Comparison of ENCODE assay signal across 8 cellular contexts in the genomic region with DNA sequence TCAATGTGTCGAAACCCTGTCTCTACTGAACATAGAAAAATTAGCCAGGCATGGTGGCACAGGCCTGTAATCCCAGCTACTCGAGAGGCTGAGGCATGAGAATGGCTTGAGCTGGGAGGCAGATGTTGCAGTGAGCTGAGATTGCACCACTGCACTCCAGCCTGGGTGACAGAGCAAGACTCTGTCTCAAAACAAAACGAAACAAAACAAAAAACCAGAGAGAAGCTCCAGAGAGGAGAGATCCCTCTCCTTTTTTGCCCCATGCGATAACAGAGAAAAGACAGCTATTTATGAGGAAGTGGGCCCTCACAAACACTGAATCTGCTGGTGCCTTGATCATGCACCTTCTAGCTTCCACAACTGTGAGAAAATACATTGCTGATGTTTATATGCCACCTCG. TPM values are rescaled to one million over a fixed set of nuclear protein-coding genes. Genes with fewer than 3 reads are reported as not detected.
DNase-seq lines count a peak whose midpoint lies in the region; ATAC-seq and TF ChIP-seq lines count a peak whose summit lies in the region.
"Not testable (repeated sequence)": the region's sequence is repeated elsewhere in the genome, so short reads cannot be mapped to it uniquely, and the experiment has no call there.

No MANE protein-coding gene starts in this region.

- no CpG with 5 or more reads among the region's 5 CpGs for WGBS in IMR-90 (ENCODE audit: extremely low coverage in 2 of 2, insufficient read length in 1 of 2), 2 experiments
- 76 to 79% methylated on average over 5 of the region's 5 CpGs for WGBS in heart right ventricle, 2 donors

- H3K27me3 Mint-ChIP-seq in activated T-cell treated with anti-CD3 and anti-CD28 coated beads, Interleukin-2, amount 50 U/mL, for 24 hours; naive thymus-derived CD4-positive, alpha-beta T cell; stimulated activated naive B cell treated with anti-CD40 and anti-IgM and Interleukin-4, amounts not matched to agents 10 μg/mL and 1 μg/mL and 100 μg/mL, for 72 hours: not testable (repeated sequence)

- not testable (repeated sequence) for H3K18ac ChIP-seq in IMR-90 (ENCODE audit: low read depth, low read length)

- dilution Hi-C loops in IMR-90 (cut with HindIII; ENCODE audit: low sequenced_read_pairs, unreplicated experiment), result not testable (repeated sequence)

- H4K8ac ChIP-seq in IMR-90 (ENCODE audit: low read depth in 2 of 2, low read length in 2 of 2), result not testable (repeated sequence)

- TF ChIP-seq RAD21 in IMR-90 (IDR thresholded peaks at IDR 0.05; ENCODE audit: low read length), result not testable (repeated sequence)

- peak overlapping the region; percentile 39; the same call in 1 of the 2 replicates for H3K23ac ChIP-seq in IMR-90 (ENCODE audit: low read depth, low read length)

- in situ Hi-C loops in IMR-90 (cut with MboI; ENCODE audit: low sequenced_read_pairs), result not testable (repeated sequence)

- not testable (repeated sequence) for H2BK120ac ChIP-seq in IMR-90 (ENCODE audit: low read depth, low read length)

- CTCF ChIA-PET in IMR-90 (lab: Yijun Ruan, JAX), result not testable (repeated sequence)
- CTCF ChIA-PET in naive thymus-derived CD4-positive, alpha-beta T cell (lab: Charles Lee), result interaction anchor here (1.1 to 4.4 kb wide), 4 partner anchors 26 to 115 kb away, joined by 3 to 44 read pairs (median 4); a partner anchor contains a TSS

- peak overlapping the region; percentile 73 for H3K27ac Mint-ChIP-seq in activated T-cell treated with anti-CD3 and anti-CD28 coated beads, Interleukin-2, amount 50 U/mL, for 24 hours
- peak overlapping the region in 7 of 9 donors; percentile 11 to 85 (median 64) for H3K27ac Mint-ChIP-seq in naive thymus-derived CD4-positive, alpha-beta T cell
- peak overlapping the region; percentile 69 for H3K27ac Mint-ChIP-seq in stimulated activated naive B cell treated with anti-CD40 and anti-IgM and Interleukin-4, amounts not matched to agents 10 μg/mL and 1 μg/mL and 100 μg/mL, for 72 hours

- H2BK15ac ChIP-seq in IMR-90 (ENCODE audit: low read depth, low read length), result not testable (repeated sequence)

- H3K4me3 ChIP-seq in IMR-90 (ENCODE audit: insufficient read depth, low read depth, low read length); naive thymus-derived CD4-positive, alpha-beta T cell (ENCODE audit: low read length): not testable (repeated sequence)
- H3K4me3 ChIP-seq in heart right ventricle, result peak overlapping the region in 2 of 10 donors; percentile 30 to 31

- not testable (repeated sequence) for TF ChIP-seq POLR2A in IMR-90 (IDR thresholded peaks at IDR 0.05; ENCODE audit: low read depth, low read length)

- peaks cover 66% of the 10 kb centered on the region for H3K4me1 Mint-ChIP-seq in activated T-cell treated with anti-CD3 and anti-CD28 coated beads, Interleukin-2, amount 50 U/mL, for 24 hours (ENCODE audit: low read depth)
- peaks cover 44 to 68% (median 52%) of the 10 kb centered on the region in 7 donors for H3K4me1 Mint-ChIP-seq in naive thymus-derived CD4-positive, alpha-beta T cell
- H3K4me1 Mint-ChIP-seq in stimulated activated naive B cell treated with anti-CD40 and anti-IgM and Interleukin-4, amounts not matched to agents 10 μg/mL and 1 μg/mL and 100 μg/mL, for 72 hours, result peaks cover 40 to 63% of the 10 kb centered on the region in 2 donors

- H3K27me3 ChIP-seq in IMR-90 (ENCODE audit: control insufficient read depth, insufficient read depth, low read length); heart right ventricle; naive thymus-derived CD4-positive, alpha-beta T cell (ENCODE audit: control insufficient read depth in 2 of 2, insufficient read depth in 2 of 2, low read length in 2 of 2): not testable (repeated sequence)

- peak overlapping the region; percentile 77 for H3K4me2 ChIP-seq in IMR-90 (ENCODE audit: low read depth, low read length)

- H2AFZ ChIP-seq in IMR-90 (replicated peaks; ENCODE audit: low read length, poor library complexity), result not testable (repeated sequence)

- 0 out of 2 replicates have a peak overlapping the region, but pooled peaks have one; percentile 1 for H3K14ac ChIP-seq in IMR-90 (replicated peaks; ENCODE audit: low read depth, low read length)

- H3K9me3 ChIP-seq in IMR-90 (ENCODE audit: control insufficient read depth, insufficient read depth, low read length); heart right ventricle; naive thymus-derived CD4-positive, alpha-beta T cell (ENCODE audit: control insufficient read depth in 2 of 3, low read length in 3 of 3): not testable (repeated sequence)

- H2AK5ac ChIP-seq in IMR-90 (ENCODE audit: low read depth, low read length), result not testable (repeated sequence)

- H2AK9ac ChIP-seq in IMR-90 (replicated peaks; ENCODE audit: low read depth, low read length, poor library complexity), result not testable (repeated sequence)

- not testable (repeated sequence) for H3K56ac ChIP-seq in IMR-90 (ENCODE audit: extremely low read depth, insufficient read depth, low read length)

- not testable (repeated sequence) for ATAC-seq in IMR-90 (ENCODE audit: low read depth)
- peak in 2 of 8 donors; percentile 2 to 10 for ATAC-seq in heart right ventricle
- peak; percentile 27 for ATAC-seq in naive thymus-derived CD4-positive, alpha-beta T cell
- ATAC-seq in stimulated activated naive B cell treated with anti-CD40 and anti-IgM and Interleukin-4, amounts not matched to agents 10 μg/mL and 1 μg/mL and 100 μg/mL, for 72 hours (replicated peaks), result peak; percentile 50 to 56

- H4K20me1 ChIP-seq in IMR-90 (ENCODE audit: insufficient read depth, low read length), result peaks cover 57% of the 10 kb centered on the region; the same call in 1 of the 2 replicates

- H3K4me3 Mint-ChIP-seq in activated T-cell treated with anti-CD3 and anti-CD28 coated beads, Interleukin-2, amount 50 U/mL, for 24 hours, result peak overlapping the region; percentile 23
- peak overlapping the region; percentile 12 to 92 (median 72) for H3K4me3 Mint-ChIP-seq in naive thymus-derived CD4-positive, alpha-beta T cell
- H3K4me3 Mint-ChIP-seq in stimulated activated naive B cell treated with anti-CD40 and anti-IgM and Interleukin-4, amounts not matched to agents 10 μg/mL and 1 μg/mL and 100 μg/mL, for 72 hours, result peak overlapping the region; percentile 45 to 60

- H3K36me3 Mint-ChIP-seq in activated T-cell treated with anti-CD3 and anti-CD28 coated beads, Interleukin-2, amount 50 U/mL, for 24 hours (ENCODE audit: low read depth); naive thymus-derived CD4-positive, alpha-beta T cell; stimulated activated naive B cell treated with anti-CD40 and anti-IgM and Interleukin-4, amounts not matched to agents 10 μg/mL and 1 μg/mL and 100 μg/mL, for 72 hours: not testable (repeated sequence)

- not testable (repeated sequence) for BruUV-seq in IMR-90 (replicated peaks; lab: Mats Ljungman, UMichigan)

- H3K79me1 ChIP-seq in IMR-90 (ENCODE audit: low read depth in 1 of 2, low read length in 2 of 2), result peaks cover 51 to 77% of the 10 kb centered on the region in 2 experiments

- POLR2A ChIA-PET in IMR-90 (lab: Charles Lee; ENCODE audit: unreplicated experiment), result not testable (repeated sequence)
- POLR2A ChIA-PET in naive thymus-derived CD4-positive, alpha-beta T cell (lab: Charles Lee), result interaction anchor here (0.7 to 6.5 kb wide), 2 partner anchors 20 to 29 kb away, joined by 3 to 77 read pairs; a partner anchor contains a TSS

- H3K4me1 ChIP-seq in IMR-90 (ENCODE audit: control insufficient read depth, insufficient read depth, low read length) (peaks cover 17% of the 10 kb centered on the region), heart right ventricle (peaks cover 28 to 81% (median 68%) of the 10 kb centered on the region in 9 donors)
- peaks cover 49% of the 10 kb centered on the region in 2 donors for H3K4me1 ChIP-seq in naive thymus-derived CD4-positive, alpha-beta T cell (ENCODE audit: control insufficient read depth in 2 of 2, insufficient read depth in 2 of 2, low read length in 2 of 2)

- H3K27ac ChIP-seq in IMR-90 (ENCODE audit: insufficient read depth, low read length) (peak overlapping the region; percentile 49; the same call in 1 of the 2 replicates), caudate nucleus (ENCODE audit: low read depth, low read length) (peak overlapping the region; percentile 54), heart right ventricle (peak overlapping the region; percentile 75 to 92 (median 82))
- H3K27ac ChIP-seq in naive thymus-derived CD4-positive, alpha-beta T cell (ENCODE audit: low read depth, low read length), result not testable (repeated sequence)

- H3K9me1 ChIP-seq in IMR-90 (ENCODE audit: insufficient read depth, low read length), result peaks cover 24% of the 10 kb centered on the region

- not testable (repeated sequence) for H3K9me3 Mint-ChIP-seq in activated T-cell treated with anti-CD3 and anti-CD28 coated beads, Interleukin-2, amount 50 U/mL, for 24 hours; naive thymus-derived CD4-positive, alpha-beta T cell; stimulated activated naive B cell treated with anti-CD40 and anti-IgM and Interleukin-4, amounts not matched to agents 10 μg/mL and 1 μg/mL and 100 μg/mL, for 72 hours

- H3K36me3 ChIP-seq in IMR-90 (ENCODE audit: control insufficient read depth, insufficient read depth, low read length); heart right ventricle; naive thymus-derived CD4-positive, alpha-beta T cell (ENCODE audit: control insufficient read depth in 2 of 3, insufficient read depth in 3 of 3, low read length in 3 of 3): not testable (repeated sequence)

- intact Hi-C loops in IMR-90 (cut with micrococcal nuclease); heart right ventricle (cut with DNase I): not testable (repeated sequence)
- intact Hi-C loops in naive thymus-derived CD4-positive, alpha-beta T cell (cut with micrococcal nuclease), result loop anchor here in 1 of 2 donors (1.0 kb wide), 1 partner anchor 9 kb away; no protein-coding TSS in a partner anchor

- H2BK5ac ChIP-seq in IMR-90 (ENCODE audit: low read depth, low read length, poor library complexity, severe bottlenecking), result not testable (repeated sequence)

- H4K5ac ChIP-seq in IMR-90 (ENCODE audit: low read depth, low read length), result peak overlapping the region; percentile 61

- not testable (repeated sequence) for H3K9ac ChIP-seq in IMR-90 (ENCODE audit: low read depth, low read length)

- not testable (repeated sequence) for H2BK20ac ChIP-seq in IMR-90 (ENCODE audit: low read depth, low read length)

- DNase-seq in AML-193 (lab: John Stamatoyannopoulos, UW) (peak; percentile 37 to 58), RPMI8226 (peak; percentile 46)
- DNase-seq in IMR-90; activated T-cell treated with anti-CD3 and anti-CD28 coated beads, Interleukin-2, amount 50 U/mL, for 24 hours; caudate nucleus (lab: John Stamatoyannopoulos, UW); heart right ventricle; naive thymus-derived CD4-positive, alpha-beta T cell; stimulated activated naive B cell treated with anti-CD40 and anti-IgM and Interleukin-4, amounts not matched to agents 10 μg/mL and 1 μg/mL and 100 μg/mL, for 72 hours: not testable (repeated sequence)

- H3K4ac ChIP-seq in IMR-90 (ENCODE audit: low read depth, low read length), result not testable (repeated sequence)

- TF ChIP-seq CTCF in IMR-90 (conservative IDR thresholded peaks at IDR 0.05; ENCODE audit: low read depth, low read length); heart right ventricle (IDR thresholded peaks at IDR 0.05): not testable (repeated sequence)

- H4K91ac ChIP-seq in IMR-90 (ENCODE audit: insufficient read depth, low read depth, low read length), result not testable (repeated sequence)

RNA-seq across cellular contexts. Expression of a gene that starts 31.5 kb away (rescaled TPM):
- 17.2 and 17.6 TPM in 2 replicates for total RNA-seq in IMR-90 (2012; rRNA removed)
- 4.9 and 5.4 TPM in 2 replicates for polyA plus RNA-seq in IMR-90 (2012; rRNA removed)
- 2.0 and 2.1 TPM in 2 replicates for polyA plus RNA-seq in IMR-90 (2012; cell fraction: cytosol; rRNA removed)
- polyA plus RNA-seq in IMR-90 (2012; cell fraction: nucleus; rRNA removed; ENCODE audit: low replicate concordance), result 1.4 and 6.3 TPM in 2 replicates
- 10 to 100 TPM; 21.8 to 35.7 (median 28.4) TPM for total RNA-seq in heart right ventricle
- 1 to 10 TPM; 5.1 to 8.3 TPM for polyA plus RNA-seq in heart right ventricle
- total RNA-seq in naive thymus-derived CD4-positive, alpha-beta T cell, result 10 to 100 TPM; 12.9 to 32.5 (median 14.0) TPM
- polyA plus RNA-seq in naive thymus-derived CD4-positive, alpha-beta T cell, result 1 to 10 TPM; 2.6 to 3.6 TPM
